ENCODE assay signal across 9 cellular contexts in the genomic region with DNA sequence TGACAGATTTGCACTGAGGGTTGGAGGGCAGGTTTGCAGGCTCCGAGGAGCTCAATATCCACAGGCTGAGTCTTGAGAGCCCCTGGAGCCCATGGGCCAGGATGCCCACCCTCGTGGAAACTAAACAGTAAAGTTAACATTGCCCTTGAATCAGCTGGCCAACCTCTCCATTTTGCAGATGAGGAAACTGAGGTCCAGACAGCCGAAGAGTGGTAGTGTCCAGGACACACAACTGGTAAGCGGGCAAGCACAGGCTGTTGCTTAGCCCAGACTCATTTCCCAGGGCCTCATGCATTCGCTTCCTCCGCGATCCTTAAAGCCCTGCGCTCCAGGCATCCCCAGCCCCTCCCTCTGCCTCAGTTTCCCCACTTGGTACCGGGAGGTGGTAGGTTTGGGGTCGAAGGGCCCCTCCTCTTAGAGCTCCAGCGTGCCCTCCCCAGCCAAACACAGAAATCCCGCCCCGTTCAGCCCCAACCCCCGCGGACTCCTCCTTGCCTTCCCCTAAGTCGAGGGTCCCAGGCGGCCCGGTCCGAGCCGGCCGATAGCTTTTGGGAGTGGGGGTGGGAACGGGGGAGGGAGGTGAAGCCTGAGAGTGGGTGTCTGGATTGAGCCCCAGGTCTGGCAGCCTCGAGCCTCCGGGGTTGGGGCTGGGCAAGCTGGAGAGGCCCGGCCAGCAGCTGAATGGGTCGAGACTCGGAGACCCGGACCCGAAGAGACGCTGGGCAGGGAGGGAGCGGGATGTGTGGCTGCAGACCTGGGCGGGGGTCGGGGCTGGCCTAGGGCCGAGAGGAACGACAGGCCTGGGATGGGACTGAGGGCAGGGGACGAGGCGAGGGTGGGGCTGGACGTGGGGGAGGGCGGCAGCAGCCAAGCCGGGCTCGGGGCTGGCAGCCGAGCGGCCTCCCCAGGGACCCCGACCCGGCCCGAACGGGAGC. TPM values are rescaled to one million over a fixed set of nuclear protein-coding genes. Genes with fewer than 3 reads are reported as not detected.
A peak's percentile ranks its signal among the peaks of the same experiment; 100 is the strongest.
DNase-seq lines count a peak whose midpoint lies in the region; ATAC-seq, FAIRE-seq and TF ChIP-seq lines count a peak whose summit lies in the region.
"Had no signal": no experiment of that assay in that cellular context is flagged by ENCODE, and none has a peak within 500 bp of the region (broad histone marks: within the 10 kb centered on the region; RNA-seq: fewer than 3 reads in every experiment).

No MANE protein-coding gene starts in this region.

- H3K27ac ChIP-seq in BLaER1 treated with 17β-estradiol and CSF1 and Interleukin-3, amounts not matched to agents 10 nM and 100 nM: no peak overlapping the region
- peak overlapping the region; percentile 13; the same call in 1 of the 2 replicates for H3K27ac ChIP-seq in VCaP

- H3K36me3 Mint-ChIP-seq in osteocyte (ENCODE audit: unreplicated experiment): no peaks in the 10 kb centered on the region

- H3K9me3 ChIP-seq in BLaER1 treated with 17β-estradiol and CSF1 and Interleukin-3, amounts not matched to agents 10 nM and 100 nM (replicated peaks in 1 of 11): no peaks in the 10 kb centered on the region

- peaks cover 59% of the 10 kb centered on the region for H3K4me1 Mint-ChIP-seq in osteocyte (ENCODE audit: unreplicated experiment)

- DNase-seq in left cardiac atrium: no peak
- no peak for DNase-seq in osteocyte (ENCODE audit: extremely low spot score, unreplicated experiment)
- no peak for DNase-seq in NCI-H2081 treated with DMSO at 0.1 percent for 48 hours (lab: John Stamatoyannopoulos, UW)
- no peak for DNase-seq in GM10248 (ENCODE audit: extremely low spot score)
- DNase-seq in urothelium cell line (ENCODE audit: low spot score): no peak
- DNase-seq in activated CD4-positive, alpha-beta T cell treated with anti-CD3 and anti-CD28 coated beads for 1 hour: no peak

- intact Hi-C loops in left cardiac atrium (cut with DNase I): no loop called here

- peak overlapping the region; percentile 50 to 75 (median 62); a peak in 19 of 20 replicates for H3K4me3 ChIP-seq in BLaER1 treated with 17β-estradiol and CSF1 and Interleukin-3, amounts not matched to agents 10 nM and 100 nM

- H3K4me1 ChIP-seq in BLaER1 treated with 17β-estradiol and CSF1 and Interleukin-3, amounts not matched to agents 10 nM and 100 nM: peaks cover 4 to 64% (median 47%) of the 10 kb centered on the region in 10 experiments; a peak in 18 of 20 replicates

- no peaks in the 10 kb centered on the region for H3K36me3 ChIP-seq in BLaER1 treated with 17β-estradiol and CSF1 and Interleukin-3, amounts not matched to agents 10 nM and 100 nM

- H3K27me3 ChIP-seq in BLaER1 treated with 17β-estradiol and CSF1 and Interleukin-3, amounts not matched to agents 10 nM and 100 nM: peaks cover 54 to 72% (median 68%) of the 10 kb centered on the region in 11 experiments

- no peak overlapping the region for H3K27ac Mint-ChIP-seq in osteocyte (ENCODE audit: unreplicated experiment)

- FAIRE-seq in urothelium cell line (lab: Jason Lieb, UNC): no peak

- H3K4me2 ChIP-seq in BLaER1 treated with 17β-estradiol and CSF1 and Interleukin-3, amounts not matched to agents 10 nM and 100 nM: peak overlapping the region; percentile 92 to 100 (median 97)

- peak overlapping the region in 8 of 11 experiments; percentile 21 to 75 (median 44); a peak in 11 of 22 replicates for H3K9ac ChIP-seq in BLaER1 treated with 17β-estradiol and CSF1 and Interleukin-3, amounts not matched to agents 10 nM and 100 nM

- no peaks in the 10 kb centered on the region for H3K27me3 Mint-ChIP-seq in osteocyte (ENCODE audit: unreplicated experiment)

- H3K4me3 Mint-ChIP-seq in osteocyte (ENCODE audit: unreplicated experiment): peak overlapping the region; percentile 73

- peak; percentile 7 to 15 for ATAC-seq in left cardiac atrium

- no peaks in the 10 kb centered on the region for H3K9me3 Mint-ChIP-seq in osteocyte (ENCODE audit: unreplicated experiment)

- CTCF ChIA-PET in GM10248 (lab: Yijun Ruan, JAX): interaction anchor here (1.2 to 2.3 kb wide), 2 partner anchors 14 to 15 kb away, joined by 7 to 11 read pairs; no protein-coding TSS in a partner anchor

- H4K20me1 ChIP-seq in BLaER1 treated with 17β-estradiol and CSF1 and Interleukin-3, amounts not matched to agents 10 nM and 100 nM: peaks cover 0 to 52% (median 16%) of the 10 kb centered on the region in 11 experiments; a peak in 14 of 22 replicates

- TF ChIP-seq CTCF in VCaP (conservative IDR thresholded peaks at IDR 0.05): no peak
- TF ChIP-seq CTCF in osteocyte (IDR thresholded peaks at IDR 0.05): no peak
- no peak for TF ChIP-seq CTCF in GM10248 (IDR thresholded peaks at IDR 0.05; ENCODE audit: control extremely low read depth, extremely low read depth, low read depth, missing control alignments)

- POLR2A ChIA-PET in GM10248 (lab: Yijun Ruan, JAX): interaction anchor here (0.6 kb wide), 1 partner anchor 33 kb away, joined by 3 read pairs; no protein-coding TSS in a partner anchor

RNA-seq across cellular contexts. Expression of gene PTH1R, which starts 3.6 kb away (rescaled TPM):
- 10 to 100 TPM in 1 of 2 donors, 1 to 10 TPM in 1; 5.4 to 10.0 TPM for total RNA-seq in left cardiac atrium
- total RNA-seq in osteocyte: 12.9 and 15.4 TPM in 2 replicates

RNA-seq across cellular contexts. Expression of gene MYL3, which starts 17.9 kb away (rescaled TPM):
- total RNA-seq in left cardiac atrium (100 to 1,000 TPM; 157 to 557 TPM), osteocyte (1.6 and 3.0 TPM in 2 replicates)
- total RNA-seq: HT1080 had no signal

Comparison
In these comparisons a context has a peak if more than half of its experiments do, and no peak if none do; other contexts are left out.
1. RNA of gene MYL3, which starts 17.9 kb away (total RNA-seq): 157 to 557 TPM in left cardiac atrium; 1.6 to 3.0 TPM in osteocyte; every median in the first group is over 10 times any median in the second.